Comparison of ENCODE assay signal across 22 cellular contexts in the genomic region with DNA sequence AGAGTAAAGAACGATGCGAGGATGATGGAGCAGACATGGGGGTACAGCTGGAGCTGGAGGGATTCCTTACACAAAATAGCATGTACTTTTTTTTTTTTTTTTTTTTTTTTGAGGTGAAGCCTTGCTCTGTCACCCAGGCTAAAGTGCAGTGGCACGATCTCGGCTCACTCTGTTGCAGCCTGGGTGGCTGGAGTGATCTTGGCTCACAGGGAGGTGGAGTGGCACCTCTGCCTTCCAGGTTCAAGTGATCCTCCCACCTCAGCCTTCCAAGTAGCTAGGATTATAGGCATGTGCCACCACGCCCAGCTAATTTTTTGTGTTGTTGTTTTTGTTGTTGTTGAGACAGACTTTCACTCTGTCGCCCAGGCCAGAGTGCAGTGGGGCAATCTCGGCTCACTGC. TPM values are rescaled to one million over a fixed set of nuclear protein-coding genes. Genes with fewer than 3 reads are reported as not detected.
DNase-seq lines count a peak whose midpoint lies in the region; ATAC-seq, FAIRE-seq and TF ChIP-seq lines count a peak whose summit lies in the region.
"Had no signal": no experiment of that assay in that cellular context is flagged by ENCODE, and none has a peak within 500 bp of the region (broad histone marks: within the 10 kb centered on the region; RNA-seq: fewer than 3 reads in every experiment).

No MANE protein-coding gene starts in this region.

- intact Hi-C loops in Right ventricle myocardium inferior (cut with DNase I) (no loop called here), left cardiac atrium (cut with DNase I) (no loop called here), OCI-LY7 (cut with micrococcal nuclease; ENCODE audit: unreplicated experiment) (no loop called here), kidney (cut with DNase I) (no loop called here), tibial artery (cut with DNase I; ENCODE audit: low total_unique reads) (no loop called here)

- peaks cover 0 to 33% of the 10 kb centered on the region in 2 donors for H3K27me3 ChIP-seq in tibial artery
- H3K27me3 ChIP-seq: BE2C, SJSA1 had no signal

- H3K4me3 ChIP-seq in OCI-LY7 (ENCODE audit: low read depth, low read length, poor library complexity, severe bottlenecking) (peak overlapping the region; percentile 57), kidney (ENCODE audit: low read length in 2 of 2) (no peak overlapping the region), tibial artery (no peak overlapping the region)
- H3K4me3 ChIP-seq: GM12878, GM23248, SJSA1 had no signal

- H3K36me3 ChIP-seq in OCI-LY7 (ENCODE audit: insufficient read depth, low read length) (no peaks in the 10 kb centered on the region), kidney (ENCODE audit: control insufficient read depth in 1 of 2, insufficient read depth in 2 of 2, low read length in 2 of 2) (no peaks in the 10 kb centered on the region), tibial artery (no peaks in the 10 kb centered on the region)
- H3K36me3 ChIP-seq: BE2C, SJSA1 had no signal

- ATAC-seq in Right ventricle myocardium inferior (no peak), left cardiac atrium (no peak)
- ATAC-seq: GM12878 had no signal

- TF ChIP-seq CTCF in OCI-LY7 (conservative IDR thresholded peaks at IDR 0.05; ENCODE audit: low read length) = no peak
- no peak for TF ChIP-seq CTCF in kidney (IDR thresholded peaks at IDR 0.05; ENCODE audit: borderline replicate concordance, extremely low read depth, insufficient read depth)
- no peak for TF ChIP-seq CTCF in tibial artery (IDR thresholded peaks at IDR 0.05)

- H2AFZ ChIP-seq in OCI-LY7 (ENCODE audit: low read length) = peak overlapping the region; percentile 74; the same call in 1 of the 2 replicates
- H2AFZ ChIP-seq: GM23248 had no signal

- H3K9me3 ChIP-seq in OCI-LY7 (ENCODE audit: low read length) (no peaks in the 10 kb centered on the region), kidney (ENCODE audit: control insufficient read depth in 1 of 2, low read length in 2 of 2) (no peaks in the 10 kb centered on the region), tibial artery (no peaks in the 10 kb centered on the region)
- H3K9me3 ChIP-seq: BE2C, SJSA1 had no signal

- POLR2A ChIA-PET in OCI-LY7 (lab: Charles Lee) = interaction anchor here (0.8 to 2.2 kb wide), 4 partner anchors 12 to 44 kb away, joined by 3 to 5 read pairs (median 4); a partner anchor contains a TSS

- BruUV-seq in OCI-LY7 (replicated peaks; lab: Mats Ljungman, UMichigan) = no TSS peak

- H3K27ac ChIP-seq in OCI-LY7 (ENCODE audit: low read depth, low read length, poor library complexity, severe bottlenecking) (peak overlapping the region; percentile 39), kidney (ENCODE audit: low read depth in 2 of 2, low read length in 2 of 2) (no peak overlapping the region), substantia nigra (ENCODE audit: low read depth, low read length, poor library complexity, severe bottlenecking) (peak overlapping the region; percentile 24), tibial artery (no peak overlapping the region)
- H3K27ac ChIP-seq: GM23248, SJSA1 had no signal

- no peak overlapping the region for H3K9ac ChIP-seq in kidney (ENCODE audit: low read length in 2 of 2)
- H3K9ac ChIP-seq: GM23248 had no signal

- H3K9me2 ChIP-seq in OCI-LY7 (ENCODE audit: insufficient read depth, low read length) = no peaks in the 10 kb centered on the region

- H4K20me1 ChIP-seq in OCI-LY7 (ENCODE audit: insufficient read depth, low read length) = no peaks in the 10 kb centered on the region

- CTCF ChIA-PET in OCI-LY7 (lab: Charles Lee; ENCODE audit: unreplicated experiment) = interaction anchor here (1.4 kb wide), 1 partner anchor 10 kb away, joined by 3 read pairs; no protein-coding TSS in a partner anchor

- H3K4me1 ChIP-seq in OCI-LY7 (ENCODE audit: insufficient read depth, low read length, poor library complexity, severe bottlenecking) = peaks cover 72% of the 10 kb centered on the region
- H3K4me1 ChIP-seq in kidney (ENCODE audit: control insufficient read depth in 1 of 2, insufficient read depth in 1 of 2, low read depth in 1 of 2, low read length in 2 of 2) = peaks cover 6 to 10% of the 10 kb centered on the region in 2 donors
- peaks cover 0 to 8% (median 0%) of the 10 kb centered on the region in 4 donors for H3K4me1 ChIP-seq in tibial artery
- H3K4me1 ChIP-seq: SJSA1 had no signal

- H3K79me2 ChIP-seq in OCI-LY7 (ENCODE audit: insufficient read depth, low read depth, low read length) = no peaks in the 10 kb centered on the region

- peak; percentile 59 for DNase-seq in Right ventricle myocardium inferior (ENCODE audit: missing footprints)
- no peak for DNase-seq in left cardiac atrium
- DNase-seq in OCI-LY7 (ENCODE audit: low spot score) = no peak
- peak; percentile 29 for DNase-seq in kidney
- DNase-seq in substantia nigra (lab: John Stamatoyannopoulos, UW) = no peak
- no peak for DNase-seq in stimulated activated CD4-positive, alpha-beta T cell treated with anti-CD3 and anti-CD28 coated beads, Interleukin-4, amount 100 ng/mL, for 4 hours
- DNase-seq in iPS-NIHi7 (ENCODE audit: extremely low spot score) = no peak
- DNase-seq in tibial artery = no peak
- DNase-seq: BE2C; CD4-positive, alpha-beta memory T cell; EL; GM23248; HCEC 1CT; KBM-7; NCI-H1694 treated with DMSO at 0.1 percent for 48 hours; NK-92 treated with Interleukin-12 subunit alpha and Interleukin-12 subunit beta, amount 100 ng/mL, for 24 hours; OCI-M1; RPMI8226 had no signal

- no peak for FAIRE-seq in kidney (lab: Jason Lieb, UNC)
- FAIRE-seq: GM12878, GM19239 had no signal

- H3K4me2 ChIP-seq in OCI-LY7 (ENCODE audit: low read length) = peak overlapping the region; percentile 84

RNA-seq across cellular contexts. Expression of a gene that starts 5.1 kb away (rescaled TPM):
- total RNA-seq in Right ventricle myocardium inferior = not detected
- not detected for total RNA-seq in left cardiac atrium
- total RNA-seq in OCI-LY7 (2014; rRNA removed; shearing (Covaris generic)) = 69.1 and 89.1 TPM in 2 replicates
- total RNA-seq in OCI-LY7 (2022) = 67.5 and 74.4 TPM in 2 replicates
- total RNA-seq in kidney = 58.3 TPM
- polyA plus RNA-seq in kidney (ENCODE audit: insufficient read depth, low read depth, low replicate concordance) = 23.5 TPM
- total RNA-seq: A172, GM23248, SJSA1 had no signal
- polyA plus RNA-seq: GM23248 had no signal

RNA-seq across cellular contexts. Expression of a gene that starts 8.8 kb away (rescaled TPM):
- not detected for total RNA-seq in Right ventricle myocardium inferior
- total RNA-seq in left cardiac atrium = not detected
- total RNA-seq in OCI-LY7 (2014; rRNA removed; shearing (Covaris generic)) = 14.0 and 26.9 TPM in 2 replicates
- 37.4 and 39.2 TPM in 2 replicates for total RNA-seq in OCI-LY7 (2022)
- 2.4 TPM for total RNA-seq in kidney
- 0.52 TPM for polyA plus RNA-seq in kidney (ENCODE audit: insufficient read depth, low read depth, low replicate concordance)
- total RNA-seq: CD4-positive, alpha-beta memory T cell; GM23248; SJSA1 had no signal
- polyA plus RNA-seq: GM12878, GM23248 had no signal

RNA-seq across cellular contexts. Expression of a gene that starts 44.6 kb away (rescaled TPM):
- total RNA-seq in Right ventricle myocardium inferior (38.5 TPM), left cardiac atrium (10 to 100 TPM; 32.4 to 39.4 TPM), OCI-LY7 (2022) (145 and 150 TPM in 2 replicates), kidney (62.0 TPM)
- total RNA-seq in OCI-LY7 (2014; rRNA removed; shearing (Covaris generic)) = 86.0 and 87.2 TPM in 2 replicates
- 55.4 TPM for polyA plus RNA-seq in kidney (ENCODE audit: insufficient read depth, low read depth, low replicate concordance)

RNA-seq across cellular contexts. Expression of a gene that starts 44.8 kb away (rescaled TPM):
- total RNA-seq in Right ventricle myocardium inferior = 18.1 TPM
- 10 to 100 TPM; 10.8 to 13.0 TPM for total RNA-seq in left cardiac atrium
- 72.5 and 90.8 TPM in 2 replicates for total RNA-seq in OCI-LY7 (2014; rRNA removed; shearing (Covaris generic))
- total RNA-seq in OCI-LY7 (2022) = 59.5 and 68.6 TPM in 2 replicates
- 14.6 TPM for total RNA-seq in kidney
- 31.6 TPM for polyA plus RNA-seq in kidney (ENCODE audit: insufficient read depth, low read depth, low replicate concordance)

Comparison
In these comparisons a context has a peak if more than half of its experiments do, and no peak if none do; other contexts are left out.
1. DNase-seq: peak in Right ventricle myocardium inferior (single experiment) and kidney (single experiment); none in left cardiac atrium (single experiment), OCI-LY7 (single experiment), substantia nigra (0 of 49), stimulated activated CD4-positive, alpha-beta T cell treated with anti-CD3 and anti-CD28 coated beads, Interleukin-4, amount 100 ng/mL, for 4 hours (0 of 2), iPS-NIHi7 (single experiment) and tibial artery (0 of 2).
2. H3K27ac ChIP-seq: peak in OCI-LY7 (single experiment) and substantia nigra (single experiment); none in kidney (0 of 2) and tibial artery (0 of 2).
3. RNA of a gene that starts 5.1 kb away (total RNA-seq): 67.5 to 89.1 TPM in OCI-LY7 and 58.3 TPM in kidney (single experiment); not detected in Right ventricle myocardium inferior (single experiment) and not detected in left cardiac atrium; every median in the first group is over 10 times any median in the second.